In the genomic region with DNA sequence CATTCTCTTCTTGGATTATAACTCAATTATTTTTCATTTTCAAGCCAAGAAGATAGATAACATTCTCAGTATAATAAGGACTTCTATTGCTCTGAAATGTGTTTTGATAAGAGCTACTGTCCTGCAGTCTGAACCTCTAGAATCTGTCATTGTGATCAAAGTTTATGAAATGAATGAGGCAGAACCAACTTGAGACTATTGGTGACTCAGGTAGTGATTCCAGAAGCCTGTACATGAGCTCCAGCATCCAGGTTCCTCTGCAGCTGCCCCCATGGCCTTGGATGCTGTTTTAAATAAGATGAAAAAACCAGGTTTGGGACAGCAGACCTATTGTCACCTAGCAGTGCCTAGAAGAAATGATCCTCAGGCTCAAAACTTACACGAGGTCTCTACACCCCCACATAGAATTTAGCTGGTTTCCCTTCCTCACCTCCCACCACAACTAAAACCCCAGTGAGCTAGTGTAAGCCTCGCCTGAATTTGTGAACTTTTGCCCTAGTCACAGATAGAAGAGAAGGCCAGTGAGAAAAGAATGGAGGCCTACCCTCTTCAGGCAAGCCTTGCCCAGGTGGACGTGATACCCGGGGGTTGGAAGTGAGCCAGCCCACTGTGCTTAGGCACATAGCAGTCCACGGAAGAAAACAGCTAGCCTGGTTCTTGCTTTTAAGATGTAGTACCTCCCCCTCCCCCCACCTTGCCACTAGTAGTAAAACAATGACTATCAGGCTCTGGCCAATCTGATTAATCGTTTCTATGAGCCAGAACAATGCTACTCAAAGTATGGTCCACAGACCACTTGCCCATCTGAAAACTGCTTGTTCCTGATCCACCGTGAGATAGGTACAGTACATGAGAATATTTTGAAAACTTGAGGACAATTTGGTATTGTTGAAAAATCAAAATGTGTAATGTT, we compare ENCODE assay signal across 1 cellular context.
TF ChIP-seq lines count a peak whose summit lies in the region.

No MANE protein-coding gene starts in this region.

TF ChIP-seq in GM12878, 131 proteins besides CTCF, POLR2A, EP300 and RAD21 (continued from another document):
- peak; percentile 29; the same call in 1 of the 2 replicates for TF ChIP-seq ATF7 (IDR thresholded peaks at IDR 0.05; ENCODE audit: low read depth)
- TF ChIP-seq, protein P1, sequence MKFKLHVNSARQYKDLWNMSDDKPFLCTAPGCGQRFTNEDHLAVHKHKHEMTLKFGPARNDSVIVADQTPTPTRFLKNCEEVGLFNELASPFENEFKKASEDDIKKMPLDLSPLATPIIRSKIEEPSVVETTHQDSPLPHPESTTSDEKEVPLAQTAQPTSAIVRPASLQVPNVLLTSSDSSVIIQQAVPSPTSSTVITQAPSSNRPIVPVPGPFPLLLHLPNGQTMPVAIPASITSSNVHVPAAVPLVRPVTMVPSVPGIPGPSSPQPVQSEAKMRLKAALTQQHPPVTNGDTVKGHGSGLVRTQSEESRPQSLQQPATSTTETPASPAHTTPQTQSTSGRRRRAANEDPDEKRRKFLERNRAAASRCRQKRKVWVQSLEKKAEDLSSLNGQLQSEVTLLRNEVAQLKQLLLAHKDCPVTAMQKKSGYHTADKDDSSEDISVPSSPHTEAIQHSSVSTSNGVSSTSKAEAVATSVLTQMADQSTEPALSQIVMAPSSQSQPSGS (IDR thresholded peaks at IDR 0.05; ENCODE audit: low read length): peak; percentile 36
- TF ChIP-seq, protein P2, sequence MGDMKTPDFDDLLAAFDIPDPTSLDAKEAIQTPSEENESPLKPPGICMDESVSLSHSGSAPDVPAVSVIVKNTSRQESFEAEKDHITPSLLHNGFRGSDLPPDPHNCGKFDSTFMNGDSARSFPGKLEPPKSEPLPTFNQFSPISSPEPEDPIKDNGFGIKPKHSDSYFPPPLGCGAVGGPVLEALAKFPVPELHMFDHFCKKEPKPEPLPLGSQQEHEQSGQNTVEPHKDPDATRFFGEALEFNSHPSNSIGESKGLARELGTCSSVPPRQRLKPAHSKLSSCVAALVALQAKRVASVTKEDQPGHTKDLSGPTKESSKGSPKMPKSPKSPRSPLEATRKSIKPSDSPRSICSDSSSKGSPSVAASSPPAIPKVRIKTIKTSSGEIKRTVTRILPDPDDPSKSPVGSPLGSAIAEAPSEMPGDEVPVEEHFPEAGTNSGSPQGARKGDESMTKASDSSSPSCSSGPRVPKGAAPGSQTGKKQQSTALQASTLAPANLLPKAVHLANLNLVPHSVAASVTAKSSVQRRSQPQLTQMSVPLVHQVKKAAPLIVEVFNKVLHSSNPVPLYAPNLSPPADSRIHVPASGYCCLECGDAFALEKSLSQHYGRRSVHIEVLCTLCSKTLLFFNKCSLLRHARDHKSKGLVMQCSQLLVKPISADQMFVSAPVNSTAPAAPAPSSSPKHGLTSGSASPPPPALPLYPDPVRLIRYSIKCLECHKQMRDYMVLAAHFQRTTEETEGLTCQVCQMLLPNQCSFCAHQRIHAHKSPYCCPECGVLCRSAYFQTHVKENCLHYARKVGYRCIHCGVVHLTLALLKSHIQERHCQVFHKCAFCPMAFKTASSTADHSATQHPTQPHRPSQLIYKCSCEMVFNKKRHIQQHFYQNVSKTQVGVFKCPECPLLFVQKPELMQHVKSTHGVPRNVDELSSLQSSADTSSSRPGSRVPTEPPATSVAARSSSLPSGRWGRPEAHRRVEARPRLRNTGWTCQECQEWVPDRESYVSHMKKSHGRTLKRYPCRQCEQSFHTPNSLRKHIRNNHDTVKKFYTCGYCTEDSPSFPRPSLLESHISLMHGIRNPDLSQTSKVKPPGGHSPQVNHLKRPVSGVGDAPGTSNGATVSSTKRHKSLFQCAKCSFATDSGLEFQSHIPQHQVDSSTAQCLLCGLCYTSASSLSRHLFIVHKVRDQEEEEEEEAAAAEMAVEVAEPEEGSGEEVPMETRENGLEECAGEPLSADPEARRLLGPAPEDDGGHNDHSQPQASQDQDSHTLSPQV (IDR thresholded peaks at IDR 0.05): no peak
- peak; percentile 76 for TF ChIP-seq ZNF24 (IDR thresholded peaks at IDR 0.05)
- TF ChIP-seq CREB1 (IDR thresholded peaks at IDR 0.05; ENCODE audit: low read depth): no peak
- TF ChIP-seq SP1 (IDR thresholded peaks at IDR 0.05; ENCODE audit: low read depth, low read length): peak; percentile 8
- TF ChIP-seq TCF7 (IDR thresholded peaks at IDR 0.05; ENCODE audit: borderline replicate concordance): no peak
- no peak for TF ChIP-seq GABPA (IDR thresholded peaks at IDR 0.05; ENCODE audit: low read depth)
- TF ChIP-seq JUND (IDR thresholded peaks at IDR 0.05; ENCODE audit: low read depth, low read length): no peak
- TF ChIP-seq NBN (IDR thresholded peaks at IDR 0.05): peak; percentile 58
